In the genomic region with DNA sequence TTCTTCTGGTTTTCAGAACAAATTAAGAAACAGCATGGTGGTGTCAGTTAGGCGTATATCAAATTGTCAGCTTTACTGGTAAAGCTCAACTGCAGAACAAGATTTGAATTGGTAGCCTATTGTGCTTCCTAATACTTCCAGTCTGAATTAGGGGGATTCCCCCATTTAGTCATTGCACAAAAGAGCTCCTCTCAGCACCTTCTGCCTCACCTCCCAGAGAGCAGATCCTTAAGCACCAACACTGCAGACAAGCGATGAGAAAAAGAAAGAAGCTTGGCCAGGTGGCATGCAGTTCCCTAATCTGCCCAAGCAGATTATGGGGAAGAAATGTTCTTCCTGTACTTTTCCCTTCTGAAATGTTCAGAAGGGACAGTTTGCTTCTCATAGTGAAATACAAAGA, we compare ENCODE assay signal across 19 cellular contexts.
A peak's percentile ranks its signal among the peaks of the same experiment; 100 is the strongest.
DNase-seq lines count a peak whose midpoint lies in the region; ATAC-seq and TF ChIP-seq lines count a peak whose summit lies in the region.
"Had no signal": no experiment of that assay in that cellular context is flagged by ENCODE, and none has a peak within 500 bp of the region (broad histone marks: within the 10 kb centered on the region; RNA-seq: fewer than 3 reads in every experiment).

No MANE protein-coding gene starts in this region.

- H3K27me3 ChIP-seq in tibial artery = no peaks in the 10 kb centered on the region
- H3K27me3 ChIP-seq in effector memory CD4-positive, alpha-beta T cell (replicated peaks; ENCODE audit: control insufficient read depth, insufficient read depth, low read length, poor library complexity, severe bottlenecking) = no peaks in the 10 kb centered on the region

- no peak overlapping the region for H3K27ac ChIP-seq in tibial artery
- H3K27ac ChIP-seq in effector memory CD4-positive, alpha-beta T cell (ENCODE audit: insufficient read depth, low read length, poor library complexity, severe bottlenecking) = no peak overlapping the region
- H3K27ac ChIP-seq: epithelial cell of prostate, heart left ventricle, VCaP had no signal

- peaks cover 0 to 15% (median 9%) of the 10 kb centered on the region in 3 donors for H3K36me3 ChIP-seq in tibial artery
- H3K36me3 ChIP-seq in effector memory CD4-positive, alpha-beta T cell (ENCODE audit: control insufficient read depth, insufficient read depth, low read length) = peaks cover 3% of the 10 kb centered on the region

- intact Hi-C loops in tibial artery (cut with DNase I; ENCODE audit: low total_unique reads) = no loop called here

- H3K4me1 ChIP-seq in tibial artery = no peaks in the 10 kb centered on the region
- H3K4me1 ChIP-seq in effector memory CD4-positive, alpha-beta T cell (ENCODE audit: control insufficient read depth, insufficient read depth, low read length, poor library complexity, severe bottlenecking) = no peaks in the 10 kb centered on the region
- H3K4me1 ChIP-seq: heart left ventricle had no signal

- no peaks in the 10 kb centered on the region for H3K9me3 ChIP-seq in tibial artery
- H3K9me3 ChIP-seq in effector memory CD4-positive, alpha-beta T cell (ENCODE audit: control insufficient read depth, low read length) = no peaks in the 10 kb centered on the region

- peak; percentile 74 for ATAC-seq in GM18505 (IDR thresholded peaks at IDR 0.05; ENCODE audit: unreplicated experiment)
- peak; percentile 56 for ATAC-seq in GM19452 (IDR thresholded peaks at IDR 0.05; ENCODE audit: unreplicated experiment)
- ATAC-seq in HG02852 (IDR thresholded peaks at IDR 0.05; ENCODE audit: unreplicated experiment) = peak; percentile 90
- no peak for ATAC-seq in GM21786 (IDR thresholded peaks at IDR 0.05; ENCODE audit: unreplicated experiment)
- ATAC-seq: heart left ventricle, PC-3 had no signal

- no peak for TF ChIP-seq CTCF in tibial artery (IDR thresholded peaks at IDR 0.05)

- no peak for TF ChIP-seq POLR2A in GM18505 (IDR thresholded peaks at IDR 0.05; ENCODE audit: borderline replicate concordance, extremely low read depth, insufficient read depth, insufficient read length)

- peak; percentile 76 for DNase-seq in NCI-H82 (lab: John Stamatoyannopoulos, UW)
- DNase-seq in tibial artery = no peak
- no peak for DNase-seq in effector memory CD4-positive, alpha-beta T cell
- no peak for DNase-seq in SHP77 treated with DMSO at 0.1 percent for 48 hours (lab: John Stamatoyannopoulos, UW)
- DNase-seq: activated naive CD8-positive, alpha-beta T cell treated with anti-CD3 and anti-CD28 coated beads, Interleukin-2, amount 10 ng/mL, durations not matched to agents 7 days and 5 days; cerebellar nuclear complex; heart left ventricle; KBM-7; kidney glomerular epithelial cell; NCI-H1417 treated with DMSO at 0.1 percent for 48 hours; NCI-H446 treated with DMSO at 0.1 percent for 48 hours; PC-3; stimulated activated CD4-positive, alpha-beta T cell treated with anti-CD3 and anti-CD28 coated beads, Interleukin-12 subunit alpha, Interleukin-12 subunit beta, amount 100 ng/mL, for 4 hours had no signal

- no peak overlapping the region for H3K4me3 ChIP-seq in tibial artery
- H3K4me3 ChIP-seq in effector memory CD4-positive, alpha-beta T cell (ENCODE audit: insufficient read depth, low read depth, low read length, poor library complexity, severe bottlenecking) = no peak overlapping the region
- H3K4me3 ChIP-seq: heart left ventricle had no signal
